In the genomic region with DNA sequence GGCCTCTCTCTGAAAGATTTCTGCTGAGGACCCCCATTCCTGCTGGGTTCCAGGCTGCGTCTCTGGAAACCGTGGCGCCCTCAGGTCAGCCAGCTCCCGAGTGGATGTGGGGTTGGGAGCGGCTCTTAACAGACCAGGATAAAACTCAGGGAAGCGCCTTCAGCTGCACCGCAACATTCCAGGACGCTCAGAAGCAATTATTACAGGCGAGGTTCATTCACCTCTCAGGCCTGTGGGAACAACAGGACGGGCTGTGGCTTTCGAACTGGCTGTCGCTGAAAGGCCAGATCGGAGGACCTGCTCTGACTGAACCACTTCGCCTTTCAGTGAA, we compare ENCODE assay signal across 8 cellular contexts. TPM values are rescaled to one million over a fixed set of nuclear protein-coding genes. Genes with fewer than 3 reads are reported as not detected.
DNase-seq lines count a peak whose midpoint lies in the region; ATAC-seq and TF ChIP-seq lines count a peak whose summit lies in the region.

No MANE protein-coding gene starts in this region.

- H3K4me1 Mint-ChIP-seq in CD4-positive, CD25-positive, alpha-beta regulatory T cell, result peaks cover 0 to 19% (median 10%) of the 10 kb centered on the region in 4 donors

- TF ChIP-seq EP300 in esophagus muscularis mucosa (IDR thresholded peaks at IDR 0.05), result no peak

- no peak overlapping the region for H3K27ac Mint-ChIP-seq in CD4-positive, CD25-positive, alpha-beta regulatory T cell

- TF ChIP-seq CTCF in RWPE1 (conservative IDR thresholded peaks at IDR 0.05; ENCODE audit: low read depth) (no peak), esophagus muscularis mucosa (IDR thresholded peaks at IDR 0.05) (no peak), omental fat pad (IDR thresholded peaks at IDR 0.05) (no peak)

- peak overlapping the region in 3 of 4 donors; percentile 57 to 83 (median 60) for H3K4me3 Mint-ChIP-seq in CD4-positive, CD25-positive, alpha-beta regulatory T cell

- CTCF ChIA-PET in RWPE1 (lab: Yijun Ruan, JAX), result interaction anchor here (0.7 kb wide), 2 partner anchors 18 to 435 kb away, joined by 4 to 7 read pairs; no protein-coding TSS in a partner anchor

- intact Hi-C loops in esophagus muscularis mucosa (cut with DNase I), result no loop called here

- ATAC-seq in CD4-positive, CD25-positive, alpha-beta regulatory T cell (ENCODE audit: low read depth in 2 of 2), result no peak
- ATAC-seq in omental fat pad (ENCODE audit: low FRiP score) (peak; percentile 21), HG02938 (IDR thresholded peaks at IDR 0.05; ENCODE audit: unreplicated experiment) (no peak)

- peak overlapping the region; percentile 53 for H3K4me3 ChIP-seq in CD4-positive, CD25-positive, alpha-beta regulatory T cell (ENCODE audit: low read depth, low read length)
- H3K4me3 ChIP-seq in esophagus muscularis mucosa, result peak overlapping the region; percentile 53 to 70 (median 64)

- no peak for TF ChIP-seq POLR2A in esophagus muscularis mucosa (IDR thresholded peaks at IDR 0.05; ENCODE audit: low read depth)

- H3K36me3 Mint-ChIP-seq in CD4-positive, CD25-positive, alpha-beta regulatory T cell, result no peaks in the 10 kb centered on the region

- no peak overlapping the region for H3K27ac ChIP-seq in CD4-positive, CD25-positive, alpha-beta regulatory T cell (ENCODE audit: insufficient read depth, low read length, poor library complexity, severe bottlenecking)
- H3K27ac ChIP-seq in RWPE1 (peak overlapping the region; percentile 73), esophagus muscularis mucosa (replicated peaks in 1 of 4) (peak overlapping the region; percentile 57 to 75 (median 64))

- H3K4me1 ChIP-seq in CD4-positive, CD25-positive, alpha-beta regulatory T cell (ENCODE audit: control insufficient read depth, insufficient read depth, low read length, poor library complexity, severe bottlenecking), result peaks cover 12% of the 10 kb centered on the region
- H3K4me1 ChIP-seq in esophagus muscularis mucosa, result peaks cover 10 to 20% (median 18%) of the 10 kb centered on the region in 4 donors

- peaks cover 0 to 1% (median 0%) of the 10 kb centered on the region in 7 donors for H3K9me3 Mint-ChIP-seq in CD4-positive, CD25-positive, alpha-beta regulatory T cell

- peaks cover 37% of the 10 kb centered on the region for H3K27me3 Mint-ChIP-seq in CD4-positive, CD25-positive, alpha-beta regulatory T cell

- no peaks in the 10 kb centered on the region for H3K36me3 ChIP-seq in CD4-positive, CD25-positive, alpha-beta regulatory T cell (ENCODE audit: control insufficient read depth, insufficient read depth, low read length)
- H3K36me3 ChIP-seq in esophagus muscularis mucosa, result no peaks in the 10 kb centered on the region

- DNase-seq in CD4-positive, CD25-positive, alpha-beta regulatory T cell, result no peak
- no peak for DNase-seq in RWPE1 (ENCODE audit: low spot score)
- no peak for DNase-seq in esophagus muscularis mucosa (ENCODE audit: extremely low spot score)
- DNase-seq in omental fat pad (ENCODE audit: low spot score), result no peak
- DNase-seq in stimulated activated CD4-positive, alpha-beta T cell treated with anti-CD3 and anti-CD28 coated beads, Interleukin-1b, Interleukin-23, amount 100 ng/mL, for 48 hours, result no peak
- no peak for DNase-seq in anterior cingulate cortex (lab: John Stamatoyannopoulos, UW)
- no peak for DNase-seq in NCI-H1930 (lab: John Stamatoyannopoulos, UW)

- H3K27me3 ChIP-seq in CD4-positive, CD25-positive, alpha-beta regulatory T cell (ENCODE audit: control insufficient read depth, insufficient read depth, low read length), result peaks cover 9% of the 10 kb centered on the region
- peaks cover 0 to 6% (median 0%) of the 10 kb centered on the region in 4 donors for H3K27me3 ChIP-seq in esophagus muscularis mucosa

- no peaks in the 10 kb centered on the region for H3K9me3 ChIP-seq in CD4-positive, CD25-positive, alpha-beta regulatory T cell (ENCODE audit: control insufficient read depth in 2 of 2, low read length in 2 of 2)
- H3K9me3 ChIP-seq in esophagus muscularis mucosa, result no peaks in the 10 kb centered on the region

- 26% methylated on average over 7 of the region's 14 CpGs for WGBS in esophagus muscularis mucosa

- POLR2A ChIA-PET in RWPE1 (lab: Yijun Ruan, JAX; ENCODE audit: low non-redundant PET), result no interaction called here

RNA-seq across cellular contexts. Expression of a gene that starts 0.4 kb away (rescaled TPM):
- 0.12 TPM for total RNA-seq in CD4-positive, CD25-positive, alpha-beta regulatory T cell
- polyA plus RNA-seq in CD4-positive, CD25-positive, alpha-beta regulatory T cell, result not detected
- 1 to 10 TPM; 2.9 to 7.0 (median 4.3) TPM for total RNA-seq in esophagus muscularis mucosa
- 10 to 100 TPM in 2 of 4 donors, 1 to 10 TPM in 2; 2.9 to 17.4 (median 8.3) TPM for total RNA-seq in omental fat pad
